Comparison of ENCODE assay signal across 9 cellular contexts in genomic region chr7:14902589-14902963, GRCh38. TPM values are rescaled to one million over a fixed set of nuclear protein-coding genes. Genes with fewer than 3 reads are reported as not detected.
DNase-seq lines count a peak whose midpoint lies in the region; ATAC-seq and TF ChIP-seq lines count a peak whose summit lies in the region.
"Had no signal": no experiment of that assay in that cellular context is flagged by ENCODE, and none has a peak within 500 bp of the region (broad histone marks: within the 10 kb centered on the region; RNA-seq: fewer than 3 reads in every experiment).

Gene DGKB, minus strand, starts transcription at chr7:14902751.

- H3K4me1 ChIP-seq in PC-3 (ENCODE audit: insufficient read depth, low read length) (no peaks in the 10 kb centered on the region), gastroesophageal sphincter (peaks cover 0 to 43% (median 4%) of the 10 kb centered on the region in 3 donors), psoas muscle (no peaks in the 10 kb centered on the region)
- no peaks in the 10 kb centered on the region for H3K4me1 ChIP-seq in CD4-positive, alpha-beta memory T cell (ENCODE audit: insufficient read depth, low read length)

- WGBS in gastroesophageal sphincter (ENCODE audit: low coverage in 1 of 2), 2 donors = 0% methylated on average over 6 of the region's 12 CpGs; no CpG with 5 or more reads in 1 of the 2 donors
- WGBS in psoas muscle, 3 donors = 0 to 8% (median 4%) methylated on average over 12 of the region's 12 CpGs

- BruUV-seq in PC-3 (replicated peaks; lab: Mats Ljungman, UMichigan) (no TSS peak), Calu3 (replicated peaks; lab: Mats Ljungman, UMichigan) (no TSS peak)

- DNase-seq in EH (ENCODE audit: low read depth) = peak; percentile 22
- no peak for DNase-seq in PC-3
- DNase-seq in psoas muscle = peak; percentile 13 to 52
- DNase-seq in CD1c-positive myeloid dendritic cell (ENCODE audit: extremely low spot score) = no peak
- no peak for DNase-seq in Calu3
- no peak for DNase-seq in CD4-positive, alpha-beta memory T cell

- peak; percentile 43 for ATAC-seq in PC-3
- ATAC-seq in gastroesophageal sphincter = peak; percentile 61
- ATAC-seq in psoas muscle = peak; percentile 27 to 65 (median 30)
- no peak for ATAC-seq in HG03159 (IDR thresholded peaks at IDR 0.05; ENCODE audit: unreplicated experiment)

- H3K4me3 ChIP-seq in PC-3 (ENCODE audit: low read length) (peak within 1 kb of the TSS; percentile 33; the same call in 1 of the 2 replicates), gastroesophageal sphincter (peak within 1 kb of the TSS; percentile 39 to 58), psoas muscle (peak within 1 kb of the TSS; percentile 53)
- H3K4me3 ChIP-seq in CD4-positive, alpha-beta memory T cell (ENCODE audit: low read length in 2 of 2) = no peak within 1 kb of the TSS

- no peaks in the 10 kb centered on the region for H3K36me3 Mint-ChIP-seq in Calu3 (ENCODE audit: insufficient read depth, unreplicated experiment)
- no peaks in the 10 kb centered on the region for H3K36me3 Mint-ChIP-seq in CD4-positive, alpha-beta memory T cell
- H3K36me3 Mint-ChIP-seq: activated naive CD8-positive, alpha-beta T cell had no signal

- no peak within 1 kb of the TSS for H3K4me3 Mint-ChIP-seq in Calu3 (ENCODE audit: low read depth, unreplicated experiment)
- H3K4me3 Mint-ChIP-seq in CD4-positive, alpha-beta memory T cell = no peak within 1 kb of the TSS
- H3K4me3 Mint-ChIP-seq: activated naive CD8-positive, alpha-beta T cell had no signal

- no peaks in the 10 kb centered on the region for H4K20me1 ChIP-seq in PC-3 (ENCODE audit: low read length)

- CTCF ChIA-PET in PC-3 (lab: Charles Lee) = no interaction called here
- CTCF ChIA-PET in Calu3 (lab: Charles Lee) = interaction anchor here (0.6 kb wide), 1 partner anchor 114 kb away, joined by 10 read pairs; no protein-coding TSS in a partner anchor
- CTCF ChIA-PET in CD4-positive, alpha-beta memory T cell (lab: Charles Lee; ENCODE audit: partially characterized antibody) = no interaction called here

- no peaks in the 10 kb centered on the region for H3K79me2 ChIP-seq in PC-3 (ENCODE audit: low read length)

- H3K9ac ChIP-seq in PC-3 (ENCODE audit: low read length) = no peak within 1 kb of the TSS

- no peaks in the 10 kb centered on the region for H3K4me1 Mint-ChIP-seq in Calu3 (ENCODE audit: low read depth, unreplicated experiment)
- no peaks in the 10 kb centered on the region for H3K4me1 Mint-ChIP-seq in CD4-positive, alpha-beta memory T cell

- TF ChIP-seq CTCF in PC-3 (conservative IDR thresholded peaks at IDR 0.05; ENCODE audit: low read depth, low read length) (no peak), gastroesophageal sphincter (IDR thresholded peaks at IDR 0.05) (no peak), psoas muscle (IDR thresholded peaks at IDR 0.05) (no peak), Calu3 (IDR thresholded peaks at IDR 0.05; ENCODE audit: unreplicated experiment) (no peak)

- no peak for TF ChIP-seq POLR2A in gastroesophageal sphincter (IDR thresholded peaks at IDR 0.05)

- H3K36me3 ChIP-seq in PC-3 (ENCODE audit: low read depth, low read length) = no peaks in the 10 kb centered on the region
- no peaks in the 10 kb centered on the region for H3K36me3 ChIP-seq in gastroesophageal sphincter
- no peaks in the 10 kb centered on the region for H3K36me3 ChIP-seq in psoas muscle (ENCODE audit: insufficient read depth in 1 of 2, low read depth in 1 of 2)
- no peaks in the 10 kb centered on the region for H3K36me3 ChIP-seq in CD4-positive, alpha-beta memory T cell (ENCODE audit: insufficient read depth, low read length)

- H3K27me3 ChIP-seq in PC-3 (ENCODE audit: low read length) = no peaks in the 10 kb centered on the region
- no peaks in the 10 kb centered on the region for H3K27me3 ChIP-seq in gastroesophageal sphincter
- no peaks in the 10 kb centered on the region for H3K27me3 ChIP-seq in psoas muscle (ENCODE audit: insufficient read depth in 3 of 3, low read length in 2 of 3)
- H3K27me3 ChIP-seq in CD4-positive, alpha-beta memory T cell (ENCODE audit: insufficient read depth, low read length) = no peaks in the 10 kb centered on the region

- H3K27ac Mint-ChIP-seq in Calu3 (ENCODE audit: unreplicated experiment) = no peak within 1 kb of the TSS
- H3K27ac Mint-ChIP-seq in CD4-positive, alpha-beta memory T cell = no peak within 1 kb of the TSS
- H3K27ac Mint-ChIP-seq: activated naive CD8-positive, alpha-beta T cell had no signal

- TF ChIP-seq EP300 in gastroesophageal sphincter (IDR thresholded peaks at IDR 0.05) = no peak

- intact Hi-C loops in PC-3 (cut with micrococcal nuclease) (no loop called here), psoas muscle (cut with DNase I) (no loop called here), Calu3 (cut with micrococcal nuclease; ENCODE audit: unreplicated experiment) (no loop called here)
- intact Hi-C loops in CD4-positive, alpha-beta memory T cell (cut with micrococcal nuclease) = no loop called here

- no peak within 1 kb of the TSS for H3K27ac ChIP-seq in PC-3 (ENCODE audit: low read length)
- H3K27ac ChIP-seq in gastroesophageal sphincter = peak within 1 kb of the TSS; percentile 68 to 84 (median 82)
- no peak within 1 kb of the TSS for H3K27ac ChIP-seq in psoas muscle
- no peak within 1 kb of the TSS for H3K27ac ChIP-seq in CD4-positive, alpha-beta memory T cell (ENCODE audit: low read depth, low read length)

- H3K9me3 Mint-ChIP-seq in Calu3 (ENCODE audit: low read depth, unreplicated experiment) = no peaks in the 10 kb centered on the region
- peaks cover 0 to 3% (median under 1%) of the 10 kb centered on the region in 8 donors for H3K9me3 Mint-ChIP-seq in CD4-positive, alpha-beta memory T cell

- no peaks in the 10 kb centered on the region for H3K9me2 ChIP-seq in PC-3 (replicated peaks; ENCODE audit: low read length)

- POLR2A ChIA-PET in PC-3 (lab: Charles Lee; ENCODE audit: unreplicated experiment) = interaction anchor here (0.7 kb wide), 1 partner anchor 25 kb away, joined by 12 read pairs; no protein-coding TSS in a partner anchor
- POLR2A ChIA-PET in CD4-positive, alpha-beta memory T cell (lab: Charles Lee; ENCODE audit: partially characterized antibody) = no interaction called here

- H3K9me3 ChIP-seq in PC-3 (ENCODE audit: low read length) (no peaks in the 10 kb centered on the region), gastroesophageal sphincter (no peaks in the 10 kb centered on the region), psoas muscle (no peaks in the 10 kb centered on the region)
- H3K9me3 ChIP-seq in CD4-positive, alpha-beta memory T cell (ENCODE audit: control insufficient read depth in 1 of 2, low read length in 2 of 2) = no peaks in the 10 kb centered on the region

- no peaks in the 10 kb centered on the region for H3F3A ChIP-seq in PC-3 (ENCODE audit: low read length, unreplicated experiment)

- no peak within 1 kb of the TSS; the same call in 1 of the 2 replicates for H2AFZ ChIP-seq in PC-3 (ENCODE audit: low read length)

- H3K4me2 ChIP-seq in PC-3 (ENCODE audit: low read length) = peak within 1 kb of the TSS; percentile 43

- no peaks in the 10 kb centered on the region for H3K27me3 Mint-ChIP-seq in Calu3 (ENCODE audit: unreplicated experiment)
- H3K27me3 Mint-ChIP-seq in CD4-positive, alpha-beta memory T cell = no peaks in the 10 kb centered on the region
- H3K27me3 Mint-ChIP-seq: activated naive CD8-positive, alpha-beta T cell had no signal

RNA-seq across cellular contexts. Expression of gene DGKB, which starts in this region (rescaled TPM):
- 0.15 and 0.69 TPM in 2 replicates for total RNA-seq in PC-3 (2014; rRNA removed)
- 10 to 100 TPM; 17.3 to 54.9 (median 26.1) TPM for total RNA-seq in gastroesophageal sphincter
- under 1 TPM in 2 of 4 donors, not detected in 2; 0.24 to 0.26 TPM for total RNA-seq in psoas muscle
- under 1 TPM; 0.01 to 0.04 (median 0.04) TPM for polyA plus RNA-seq in psoas muscle
- 0.12 TPM in 1 of 2 replicates, not detected in the other for total RNA-seq in Calu3 (2022)
- total RNA-seq in CD4-positive, alpha-beta memory T cell = not detected
- polyA plus RNA-seq in CD4-positive, alpha-beta memory T cell = not detected

Comparison
In these comparisons a context has a peak if more than half of its experiments do, and no peak if none do; other contexts are left out.
1. RNA of gene DGKB (total RNA-seq): 17.3 to 54.9 TPM in gastroesophageal sphincter; 0.24 to 0.26 TPM in psoas muscle, 0.15 to 0.69 TPM in PC-3, 0.12 TPM in Calu3 and not detected in CD4-positive, alpha-beta memory T cell; every median in the first group is over 10 times any median in the second.
2. Peak in ATAC-seq, H3K4me3 ChIP-seq and H3K4me2 ChIP-seq in PC-3; RNA of the gene not detected or under 1 TPM.
3. Peak in DNase-seq, ATAC-seq and H3K4me3 ChIP-seq in psoas muscle; RNA of the gene not detected or under 1 TPM.
4. H3K27ac ChIP-seq: peak in gastroesophageal sphincter (4 of 4); none in PC-3 (single experiment), psoas muscle (single experiment) and CD4-positive, alpha-beta memory T cell (single experiment).
5. H3K4me3 ChIP-seq: peak in gastroesophageal sphincter (2 of 2); none in CD4-positive, alpha-beta memory T cell (0 of 2).